ENCODE assay signal across 10 cellular contexts in genomic region chr7:130140551-130141160, GRCh38.
DNase-seq lines count a peak whose midpoint lies in the region; ATAC-seq, FAIRE-seq and TF ChIP-seq lines count a peak whose summit lies in the region.
"Had no signal": no experiment of that assay in that cellular context is flagged by ENCODE, and none has a peak within 500 bp of the region (broad histone marks: within the 10 kb centered on the region; RNA-seq: fewer than 3 reads in every experiment).

No MANE protein-coding gene starts in this region.

- H3K4me2 ChIP-seq in GM12878 (ENCODE audit: control insufficient read depth, insufficient read depth), result peak overlapping the region; percentile 77

- no peak for FAIRE-seq in GM12878 (lab: Jason Lieb, UNC)

- RAD21 ChIA-PET in GM12878 (lab: Charles Lee; ENCODE audit: unreplicated experiment), result no interaction called here

- H2AFZ ChIP-seq in GM12878 (ENCODE audit: control insufficient read depth, low read depth, low read length), result peak overlapping the region; percentile 77

- H3K27ac ChIP-seq in GM12878 (ENCODE audit: control insufficient read depth, insufficient read depth), result peak overlapping the region; percentile 48
- no peak overlapping the region for H3K27ac ChIP-seq in iPS-20b (ENCODE audit: low read length)
- peak overlapping the region in 13 of 21 experiments; percentile 18 to 87 (median 82) for H3K27ac ChIP-seq in skin epidermis
- H3K27ac ChIP-seq: SJSA1 had no signal

- H3K9me3 ChIP-seq in GM12878 (replicated peaks; ENCODE audit: control insufficient read depth, insufficient read depth, low read length) (no peaks in the 10 kb centered on the region), iPS-20b (ENCODE audit: insufficient read depth, low read depth, low read length) (no peaks in the 10 kb centered on the region)
- H3K9me3 ChIP-seq: SJSA1 had no signal

- no peaks in the 10 kb centered on the region for H4K20me1 ChIP-seq in GM12878 (ENCODE audit: control insufficient read depth, insufficient read depth)

- in situ Hi-C loops in GM12878 (cut with MboI), result no loop called here

- no peak for DNase-seq in GM12878 (ENCODE audit: low read depth, low spot score)
- no peak for DNase-seq in OCI-M1 (lab: John Stamatoyannopoulos, UW)
- no peak for DNase-seq in stimulated activated CD4-positive, alpha-beta T cell treated with anti-CD3 and anti-CD28 coated beads, Interleukin-4, amount 100 ng/mL, for 24 hours
- DNase-seq in lower leg skin (ENCODE audit: low spot score in 2 of 2), result no peak
- DNase-seq: GOT3 had no signal

- no peak for TF ChIP-seq EP300 in GM12878 (IDR thresholded peaks at IDR 0.05; ENCODE audit: borderline replicate concordance in 1 of 2, control insufficient read depth in 1 of 2, low read depth in 2 of 2, low read length in 2 of 2)

- SMC1A ChIA-PET in GM12878 (lab: Charles Lee; ENCODE audit: uncharacterized antibody, unreplicated experiment), result no interaction called here

- H3K36me3 ChIP-seq in GM12878 (ENCODE audit: control insufficient read depth in 2 of 2, insufficient read depth in 2 of 2, low read length in 1 of 2) (peaks cover 0 to 5% of the 10 kb centered on the region in 2 experiments; a peak in 2 of 4 replicates), iPS-20b (ENCODE audit: insufficient read depth, low read depth, low read length) (no peaks in the 10 kb centered on the region)

- H3K27me3 ChIP-seq in GM12878 (replicated peaks in 1 of 2; ENCODE audit: control insufficient read depth in 2 of 2, insufficient read depth in 2 of 2, low read length in 1 of 2) (no peaks in the 10 kb centered on the region), iPS-20b (ENCODE audit: insufficient read depth, low read length) (peaks cover 13% of the 10 kb centered on the region; the same call in 1 of the 2 replicates)
- H3K27me3 ChIP-seq: SJSA1 had no signal

- no peak for TF ChIP-seq POLR2A in GM12878 (IDR thresholded peaks at IDR 0.05; ENCODE audit: low read depth, low read length)
- TF ChIP-seq POLR2A in lower leg skin (IDR thresholded peaks at IDR 0.05), result no peak

- BruUV-seq in GM12878 (replicated peaks; lab: Mats Ljungman, UMichigan), result no TSS peak

- no peaks in the 10 kb centered on the region for H3K79me2 ChIP-seq in GM12878 (ENCODE audit: control insufficient read depth, insufficient read depth, low read length)

- no peak for TF ChIP-seq CTCF in GM12878 (IDR thresholded peaks at IDR 0.05 in 2 of 3, conservative IDR thresholded peaks at IDR 0.05 in 1 of 3; ENCODE audit: control insufficient read depth in 2 of 3, extremely low read depth in 1 of 3, insufficient read depth in 1 of 3, low read depth in 3 of 3, low read length in 3 of 3)
- no peak for TF ChIP-seq CTCF in lower leg skin (IDR thresholded peaks at IDR 0.05)

- 87% methylated on average over 33 of the region's 47 CpGs for WGBS in GM12878 (ENCODE audit: insufficient coverage, insufficient replicate concordance, low lambda C conversion rate, missing lambda C conversion rate)
- 79 to 87% methylated on average over 47 of the region's 47 CpGs for WGBS in lower leg skin, 2 donors

- intact Hi-C loops in GM12878 (cut with micrococcal nuclease; ENCODE audit: unreplicated experiment), result no loop called here
- intact Hi-C loops in lower leg skin (cut with DNase I; ENCODE audit: low total_unique reads), result no loop called here

- POLR2A ChIA-PET in GM12878 (lab: Charles Lee), result interaction anchor here (0.6 kb wide), 1 partner anchor 23 kb away, joined by 3 read pairs; no protein-coding TSS in a partner anchor

- no peak for TF ChIP-seq RAD21 in GM12878 (IDR thresholded peaks at IDR 0.05; ENCODE audit: insufficient read depth, low read depth, low read length)

- H3K9ac ChIP-seq in GM12878 (ENCODE audit: control insufficient read depth, insufficient read depth, low read length), result peak overlapping the region; percentile 71
- peak overlapping the region; percentile 93; the same call in 1 of the 2 replicates for H3K9ac ChIP-seq in iPS-20b (ENCODE audit: low read depth, low read length)

- CTCF ChIA-PET in GM12878 (lab: Yijun Ruan, JAX), result no interaction called here

- H3K4me1 ChIP-seq in GM12878 (ENCODE audit: control insufficient read depth, insufficient read depth, low read length) (peaks cover 24% of the 10 kb centered on the region), iPS-20b (ENCODE audit: insufficient read depth, low read length) (peaks cover 7% of the 10 kb centered on the region; the same call in 1 of the 2 replicates)
- H3K4me1 ChIP-seq: SJSA1 had no signal

- ATAC-seq in HG03432 (IDR thresholded peaks at IDR 0.05; ENCODE audit: unreplicated experiment) (peak; percentile 3), GM12878 (no peak), HG02970 (IDR thresholded peaks at IDR 0.05; ENCODE audit: low FRiP score, unreplicated experiment) (no peak)

- H3K4me3 ChIP-seq in GM12878 (peak overlapping the region; percentile 47; the same call in 1 of the 2 replicates), iPS-20b (ENCODE audit: low read length) (peak overlapping the region; percentile 77; the same call in 1 of the 2 replicates), skin epidermis (peak overlapping the region; percentile 29 to 66 (median 54)), lower leg skin (ENCODE audit: low read depth, poor library complexity, severe bottlenecking) (no peak overlapping the region)
- H3K4me3 ChIP-seq: SJSA1 had no signal

TF ChIP-seq in GM12878, 131 proteins besides CTCF, POLR2A, EP300 and RAD21:
- peak in 1 of 2 experiments; percentile 25; a peak in 1 of 4 replicates for TF ChIP-seq BHLHE40 (IDR thresholded peaks at IDR 0.05; ENCODE audit: borderline replicate concordance in 1 of 2, low read depth in 2 of 2, low read length in 1 of 2)
- TF ChIP-seq IRF3 (IDR thresholded peaks at IDR 0.05), result no peak
- TF ChIP-seq SIX5 (IDR thresholded peaks at IDR 0.05; ENCODE audit: low read depth, low read length, severe bottlenecking), result no peak
- no peak for TF ChIP-seq SUPT20H (IDR thresholded peaks at IDR 0.05; ENCODE audit: borderline replicate concordance, control insufficient read depth, low read depth, low read length)
